1 cellular context compared by ENCODE assay signal in genomic region chr15:66751579-66751978, GRCh38.
A peak's percentile ranks its signal among the peaks of the same experiment; 100 is the strongest.
TF ChIP-seq lines count a peak whose summit lies in the region.

No MANE protein-coding gene starts in this region.

TF ChIP-seq in HepG2, 621 proteins besides CTCF, POLR2A, EP300 and RAD21 (continued from another document):
- TF ChIP-seq FOXA3 (CRISPR knock-in tag; IDR thresholded peaks at IDR 0.05) (0 out of 2 replicates have a peak, but pooled peaks have one; percentile 13), HOXD1 (CRISPR knock-in tag; IDR thresholded peaks at IDR 0.05) (no peak), FOSL2 (CRISPR knock-in tag; IDR thresholded peaks at IDR 0.05) (peak; percentile 23; the same call in 1 of the 2 replicates), ELF3 (CRISPR knock-in tag; IDR thresholded peaks at IDR 0.05) (0 out of 2 replicates have a peak, but pooled peaks have one; percentile 20), RARA (CRISPR knock-in tag; IDR thresholded peaks at IDR 0.05) (peak; percentile 55; the same call in 1 of the 2 replicates), ZNF644 (CRISPR knock-in tag; IDR thresholded peaks at IDR 0.05; ENCODE audit: low read depth) (peak; percentile 15; the same call in 1 of the 2 replicates), AHR (CRISPR knock-in tag; IDR thresholded peaks at IDR 0.05) (no peak), HNRNPL (IDR thresholded peaks at IDR 0.05; ENCODE audit: low read depth, low read length) (0 out of 2 replicates have a peak, but pooled peaks have one; percentile 18)
- TF ChIP-seq, protein P1, sequence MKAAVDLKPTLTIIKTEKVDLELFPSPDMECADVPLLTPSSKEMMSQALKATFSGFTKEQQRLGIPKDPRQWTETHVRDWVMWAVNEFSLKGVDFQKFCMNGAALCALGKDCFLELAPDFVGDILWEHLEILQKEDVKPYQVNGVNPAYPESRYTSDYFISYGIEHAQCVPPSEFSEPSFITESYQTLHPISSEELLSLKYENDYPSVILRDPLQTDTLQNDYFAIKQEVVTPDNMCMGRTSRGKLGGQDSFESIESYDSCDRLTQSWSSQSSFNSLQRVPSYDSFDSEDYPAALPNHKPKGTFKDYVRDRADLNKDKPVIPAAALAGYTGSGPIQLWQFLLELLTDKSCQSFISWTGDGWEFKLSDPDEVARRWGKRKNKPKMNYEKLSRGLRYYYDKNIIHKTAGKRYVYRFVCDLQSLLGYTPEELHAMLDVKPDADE (CRISPR knock-in tag; IDR thresholded peaks at IDR 0.05), result no peak
